17 cellular contexts compared by ENCODE assay signal in genomic region chr3:39290255-39290654, GRCh38. TPM values are rescaled to one million over a fixed set of nuclear protein-coding genes. Genes with fewer than 3 reads are reported as not detected.
DNase-seq lines count a peak whose midpoint lies in the region; ATAC-seq and TF ChIP-seq lines count a peak whose summit lies in the region.
"Had no signal": no experiment of that assay in that cellular context is flagged by ENCODE, and none has a peak within 500 bp of the region (broad histone marks: within the 10 kb centered on the region; RNA-seq: fewer than 3 reads in every experiment).

No MANE protein-coding gene starts in this region.

- H3K27ac ChIP-seq in fibroblast of lung (ENCODE audit: insufficient read depth, low read length), result no peak overlapping the region
- H3K27ac ChIP-seq: GM23248, SJCRH30 had no signal

- H3K9me3 ChIP-seq in fibroblast of lung (ENCODE audit: control insufficient read depth, insufficient read depth, low read depth, low read length), result no peaks in the 10 kb centered on the region
- H3K9me3 ChIP-seq: SJCRH30 had no signal

- no peak overlapping the region for H3K4me2 ChIP-seq in fibroblast of lung (ENCODE audit: extremely low read depth, insufficient read depth, low read length)

- H3K36me3 ChIP-seq in fibroblast of lung (ENCODE audit: control insufficient read depth, insufficient read depth, low read length), result no peaks in the 10 kb centered on the region
- H3K36me3 ChIP-seq: SJCRH30 had no signal

- H2AFZ ChIP-seq in fibroblast of lung (ENCODE audit: low read length), result peak overlapping the region; percentile 45
- H2AFZ ChIP-seq: GM23248 had no signal

- no peak for ATAC-seq in GM19035 (IDR thresholded peaks at IDR 0.05; ENCODE audit: unreplicated experiment)
- no peak for ATAC-seq in left cardiac atrium

- H3K4me1 Mint-ChIP-seq in progenitor cell of endocrine pancreas (ENCODE audit: low read depth), result peaks cover 18% of the 10 kb centered on the region

- no peaks in the 10 kb centered on the region for H3K9me3 Mint-ChIP-seq in progenitor cell of endocrine pancreas (ENCODE audit: low read depth)

- no peaks in the 10 kb centered on the region for H3K27me3 Mint-ChIP-seq in progenitor cell of endocrine pancreas

- TF ChIP-seq CTCF in GM12865 (IDR thresholded peaks at IDR 0.05; ENCODE audit: insufficient read depth, low read depth, low read length, missing control alignments) (no peak), fibroblast of lung (conservative IDR thresholded peaks at IDR 0.05 in 1 of 2, IDR thresholded peaks at IDR 0.05 in 1 of 2; ENCODE audit: low read depth in 1 of 2, low read length in 2 of 2) (no peak), progenitor cell of endocrine pancreas (IDR thresholded peaks at IDR 0.05; ENCODE audit: unreplicated experiment) (no peak)

- intact Hi-C loops in left cardiac atrium (cut with DNase I) (loop anchor here in 1 of 2 donors (5.0 kb wide), 1 partner anchor 98 kb away; the partner anchor contains the start of gene XIRP1), cardiac septum (cut with DNase I) (no loop called here)

- no peaks in the 10 kb centered on the region for H3K4me1 ChIP-seq in fibroblast of lung (ENCODE audit: control insufficient read depth, extremely low read depth, insufficient read depth, low read length)
- H3K4me1 ChIP-seq: SJCRH30 had no signal

- DNase-seq in GM12865 (ENCODE audit: low read depth) (peak; percentile 30), RPMI7951 (ENCODE audit: low read depth) (peak; percentile 18), fibroblast of lung (ENCODE audit: low read depth in 2 of 2) (no peak), progenitor cell of endocrine pancreas (ENCODE audit: low spot score, unreplicated experiment) (no peak), left cardiac atrium (no peak), HK-2 (ENCODE audit: unreplicated experiment) (no peak), cardiac septum (ENCODE audit: low spot score) (no peak)
- DNase-seq: activated CD8-positive, alpha-beta memory T cell treated with anti-CD3 and anti-CD28 coated beads for 24 hours; activated gamma-delta T cell treated with Interleukin-2 at 50 U/mL for 16 hours; GF-D8; GM23248; NCI-H1048; SJCRH30; trophoblast cell had no signal

- H3K36me3 Mint-ChIP-seq in progenitor cell of endocrine pancreas (ENCODE audit: insufficient read depth), result no peaks in the 10 kb centered on the region

- H3K27me3 ChIP-seq in fibroblast of lung (ENCODE audit: control insufficient read depth, insufficient read depth, low read length), result no peaks in the 10 kb centered on the region
- H3K27me3 ChIP-seq: SJCRH30 had no signal

- no peak overlapping the region for H3K4me3 ChIP-seq in GM12865 (ENCODE audit: low read depth, low read length)
- H3K4me3 ChIP-seq in fibroblast of lung (replicated peaks in 1 of 4; ENCODE audit: control extremely low read depth in 1 of 4, insufficient read depth in 1 of 4, low read depth in 3 of 4, low read length in 4 of 4), result no peak overlapping the region
- H3K4me3 ChIP-seq: GM23248, SJCRH30 had no signal

- H3K9ac ChIP-seq in fibroblast of lung (ENCODE audit: insufficient read depth, low read length), result no peak overlapping the region
- H3K9ac ChIP-seq: GM23248 had no signal

- no peaks in the 10 kb centered on the region for H3K79me2 ChIP-seq in fibroblast of lung (ENCODE audit: control insufficient read depth, insufficient read depth, low read length)

- H3K4me3 Mint-ChIP-seq in progenitor cell of endocrine pancreas (ENCODE audit: low read depth), result no peak overlapping the region

- H4K20me1 ChIP-seq in fibroblast of lung (ENCODE audit: control insufficient read depth, extremely low read depth, insufficient read depth, low read length), result no peaks in the 10 kb centered on the region

- H3K27ac Mint-ChIP-seq in progenitor cell of endocrine pancreas, result peak overlapping the region; percentile 4

RNA-seq across cellular contexts. Expression of gene CX3CR1, which starts 10.4 kb away (rescaled TPM):
- total RNA-seq in RPMI7951 (2014; rRNA removed; shearing (Covaris generic)), result under 0.01 TPM in 1 of 2 replicates, not detected in the other
- total RNA-seq in fibroblast of lung (under 0.01 TPM in 1 of 2 replicates, not detected in the other), progenitor cell of endocrine pancreas (not detected in 2 replicates), left cardiac atrium (1 to 10 TPM in 1 of 2 donors, under 1 TPM in 1; 0.60 to 1.4 TPM), cardiac septum (1.3 TPM)
- polyA plus RNA-seq in fibroblast of lung, result not detected in 2 replicates
- polyA plus RNA-seq in fibroblast of lung (2012), result not detected in 2 replicates
- polyA minus RNA-seq in fibroblast of lung (ENCODE audit: low replicate concordance), result not detected in 2 replicates
- total RNA-seq: glomerular endothelial cell, GM23248, renal cortical epithelial cell, SJCRH30 had no signal
- polyA plus RNA-seq: GM23248 had no signal

RNA-seq across cellular contexts. Expression of gene CCR8, which starts 39.3 kb away (rescaled TPM):
- total RNA-seq in RPMI7951 (2014; rRNA removed; shearing (Covaris generic)), result not detected in 2 replicates
- not detected in 2 replicates for total RNA-seq in fibroblast of lung
- polyA plus RNA-seq in fibroblast of lung, result not detected in 2 replicates
- polyA plus RNA-seq in fibroblast of lung (2012), result not detected in 2 replicates
- polyA minus RNA-seq in fibroblast of lung (ENCODE audit: low replicate concordance), result not detected in 2 replicates
- not detected in 2 replicates for total RNA-seq in progenitor cell of endocrine pancreas
- total RNA-seq in left cardiac atrium, result not detected
- not detected for total RNA-seq in cardiac septum
- total RNA-seq: glomerular endothelial cell, GM23248, renal cortical epithelial cell, SJCRH30 had no signal
- polyA plus RNA-seq: GM23248 had no signal

Comparison
In these comparisons a context has a peak if more than half of its experiments do, and no peak if none do; other contexts are left out.
1. DNase-seq: peak in GM12865 (single experiment) and RPMI7951 (single experiment); none in fibroblast of lung (0 of 2), progenitor cell of endocrine pancreas (single experiment), left cardiac atrium (single experiment), HK-2 (single experiment) and cardiac septum (single experiment).